13 cellular contexts compared by ENCODE assay signal in the genomic region with DNA sequence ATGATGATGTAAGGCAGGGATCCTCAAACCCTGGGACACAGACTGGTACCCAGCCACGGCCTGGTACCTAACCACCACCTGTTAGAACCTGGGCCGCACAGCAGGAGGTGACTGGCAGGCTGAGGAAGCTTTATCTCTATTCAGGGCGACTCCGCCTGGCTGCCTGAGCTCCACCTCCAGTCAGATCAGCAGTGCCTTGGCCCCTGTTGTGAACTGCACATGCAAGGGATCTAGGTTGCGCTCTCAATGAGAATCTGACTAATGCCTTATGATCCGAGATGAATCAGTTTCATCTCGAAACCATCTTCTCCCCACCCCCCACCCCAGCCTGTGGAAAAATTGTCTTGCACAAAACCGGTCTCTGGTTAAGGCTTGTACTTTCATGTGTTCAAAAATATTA.
DNase-seq lines count a peak whose midpoint lies in the region; ATAC-seq and TF ChIP-seq lines count a peak whose summit lies in the region.
"Had no signal": no experiment of that assay in that cellular context is flagged by ENCODE, and none has a peak within 500 bp of the region (broad histone marks: within the 10 kb centered on the region; RNA-seq: fewer than 3 reads in every experiment).

No MANE protein-coding gene starts in this region.

- TF ChIP-seq CTCF in DND-41 (IDR thresholded peaks at IDR 0.05; ENCODE audit: borderline replicate concordance, extremely low read depth, low read length, poor library complexity, severe bottlenecking): no peak

- ATAC-seq in DND-41 (ENCODE audit: insufficient read depth, low read depth) (no peak), GM18505 (IDR thresholded peaks at IDR 0.05; ENCODE audit: unreplicated experiment) (no peak)

- no peak for TF ChIP-seq POLR2A in GM18505 (IDR thresholded peaks at IDR 0.05; ENCODE audit: borderline replicate concordance, extremely low read depth, insufficient read depth, insufficient read length)

- no peaks in the 10 kb centered on the region for H3K27me3 ChIP-seq in DND-41 (ENCODE audit: insufficient read depth, low read length, poor library complexity)
- H3K27me3 ChIP-seq: SJCRH30 had no signal

- peaks cover 49% of the 10 kb centered on the region for H3K36me3 ChIP-seq in DND-41 (ENCODE audit: insufficient read depth, low read length)
- H3K36me3 ChIP-seq: prostate gland had no signal

- peak overlapping the region; percentile 21; the same call in 1 of the 2 replicates for H3K4me2 ChIP-seq in DND-41 (ENCODE audit: insufficient read depth, low read length)

- no peaks in the 10 kb centered on the region for H3K9me3 ChIP-seq in DND-41 (ENCODE audit: insufficient read depth, low read length, severe bottlenecking)
- H3K9me3 ChIP-seq: prostate gland, SJCRH30 had no signal

- peaks cover 41% of the 10 kb centered on the region for H3K4me1 ChIP-seq in DND-41 (ENCODE audit: insufficient read depth, low read length)
- H3K4me1 ChIP-seq: SJCRH30 had no signal

- H4K20me1 ChIP-seq in DND-41 (ENCODE audit: insufficient read depth, low read length): peaks cover 12% of the 10 kb centered on the region

- DNase-seq in DND-41 (no peak), T-helper 22 cell (ENCODE audit: low read depth) (peak; percentile 8), amniotic epithelial cell (ENCODE audit: low read depth) (peak; percentile 90), activated gamma-delta T cell (lab: John Stamatoyannopoulos, UW) (no peak), SKM-1 (lab: John Stamatoyannopoulos, UW; ENCODE audit: unreplicated experiment) (no peak), NCI-H524 (lab: John Stamatoyannopoulos, UW) (no peak)
- DNase-seq in stimulated activated CD4-positive, alpha-beta T cell treated with anti-CD3 and anti-CD28 coated beads, Interleukin-12 subunit alpha, Interleukin-12 subunit beta, amount 100 ng/mL, for 4 hours: peak; percentile 46
- DNase-seq: activated naive CD8-positive, alpha-beta T cell treated with anti-CD3 and anti-CD28 coated beads, Interleukin-2, amount 10 ng/mL, durations not matched to agents 7 days and 5 days; C1 segment of cervical spinal cord; H9; SJCRH30 had no signal

- H3K27ac ChIP-seq in DND-41 (ENCODE audit: low read length): no peak overlapping the region
- H3K27ac ChIP-seq: prostate gland, SJCRH30 had no signal

- peaks cover 80% of the 10 kb centered on the region for H3K79me2 ChIP-seq in DND-41 (ENCODE audit: insufficient read depth, low read length)

- H3K4me3 ChIP-seq in DND-41 (ENCODE audit: low read depth in 1 of 2, low read length in 2 of 2): no peak overlapping the region
- H3K4me3 ChIP-seq: prostate gland, SJCRH30 had no signal

- no peak overlapping the region for H2AFZ ChIP-seq in DND-41 (ENCODE audit: low read depth, low read length)

- no peak overlapping the region for H3K9ac ChIP-seq in DND-41 (ENCODE audit: low read depth, low read length)

Comparison
In these comparisons a context has a peak if more than half of its experiments do, and no peak if none do; other contexts are left out.
1. DNase-seq: peak in T-helper 22 cell (single experiment), amniotic epithelial cell (single experiment) and stimulated activated CD4-positive, alpha-beta T cell treated with anti-CD3 and anti-CD28 coated beads, Interleukin-12 subunit alpha, Interleukin-12 subunit beta, amount 100 ng/mL, for 4 hours (single experiment); none in DND-41 (single experiment), activated gamma-delta T cell (single experiment), SKM-1 (single experiment) and NCI-H524 (0 of 2).